In genomic region chr10:93435621-93436385, GRCh38 we compare ENCODE assay signal across 8 cellular contexts. TPM values are rescaled to one million over a fixed set of nuclear protein-coding genes. Genes with fewer than 3 reads are reported as not detected.
DNase-seq lines count a peak whose midpoint lies in the region; ATAC-seq and TF ChIP-seq lines count a peak whose summit lies in the region.

No MANE protein-coding gene starts in this region.

- peaks cover 0 to 87% (median 86%) of the 10 kb centered on the region in 4 donors for H3K4me1 ChIP-seq in sigmoid colon

- no peak overlapping the region for H3K4me3 ChIP-seq in sigmoid colon

- WGBS in sigmoid colon, 2 donors, result 54 to 64% methylated on average over 5 of the region's 5 CpGs

- TF ChIP-seq CTCF in RWPE1 (conservative IDR thresholded peaks at IDR 0.05; ENCODE audit: low read depth) (no peak), sigmoid colon (IDR thresholded peaks at IDR 0.05) (no peak)

- H3K27ac ChIP-seq in RWPE1, result peak overlapping the region; percentile 75
- peak overlapping the region; percentile 98 to 100 (median 100) for H3K27ac ChIP-seq in sigmoid colon

- CTCF ChIA-PET in RWPE1 (lab: Yijun Ruan, JAX), result interaction anchor here (0.6 to 2.1 kb wide), 3 partner anchors 47 to 67 kb away, joined by 3 to 9 read pairs (median 4); partner anchors contain the start of gene MYOF

- peak in 2 of 4 donors; percentile 53 to 88 for TF ChIP-seq EP300 in sigmoid colon (IDR thresholded peaks at IDR 0.05)

- TF ChIP-seq POLR2A in sigmoid colon (IDR thresholded peaks at IDR 0.05), result no peak

- no peaks in the 10 kb centered on the region for H3K36me3 ChIP-seq in sigmoid colon

- POLR2A ChIA-PET in RWPE1 (lab: Yijun Ruan, JAX; ENCODE audit: low non-redundant PET), result interaction anchor here (0.6 kb wide), 1 partner anchor 13 kb away, joined by 5 read pairs; no protein-coding TSS in a partner anchor

- intact Hi-C loops in sigmoid colon (cut with DNase I), result loop anchor here (2.0 kb wide), 1 partner anchor 45 kb away; no protein-coding TSS in a partner anchor

- H3K9me3 ChIP-seq in sigmoid colon, result no peaks in the 10 kb centered on the region

- DNase-seq in H4 (ENCODE audit: low spot score), result peak; percentile 72
- no peak for DNase-seq in RWPE1 (ENCODE audit: low spot score)
- DNase-seq in fibroblast of the conjunctiva (ENCODE audit: low read depth), result peak; percentile 72
- peak; percentile 61 for DNase-seq in sigmoid colon
- no peak for DNase-seq in GM19238 (ENCODE audit: insufficient read length, low spot score)
- no peak for DNase-seq in stimulated activated CD4-positive, alpha-beta T cell treated with anti-CD3 and anti-CD28 coated beads, Interleukin-4, amount 100 ng/mL, for 4 hours
- DNase-seq in NCI-H2107 (lab: John Stamatoyannopoulos, UW), result no peak

- H3K27me3 ChIP-seq in sigmoid colon, result no peaks in the 10 kb centered on the region

- no peak for ATAC-seq in HG03571 (IDR thresholded peaks at IDR 0.05; ENCODE audit: unreplicated experiment)

RNA-seq across cellular contexts. Expression of gene MYOF, which starts 46.3 kb away (rescaled TPM):
- total RNA-seq in H4 (2014; rRNA removed; shearing (Covaris generic)), result 30.2 and 31.1 TPM in 2 replicates
- 10 to 100 TPM; 33.6 to 83.4 (median 70.2) TPM for total RNA-seq in sigmoid colon
- polyA plus RNA-seq in sigmoid colon, result 10 to 100 TPM; 12.6 to 36.3 (median 18.5) TPM

Comparison
In these comparisons a context has a peak if more than half of its experiments do, and no peak if none do; other contexts are left out.
1. DNase-seq: peak in H4 (single experiment), fibroblast of the conjunctiva (single experiment) and sigmoid colon (single experiment); none in RWPE1 (single experiment), GM19238 (single experiment), stimulated activated CD4-positive, alpha-beta T cell treated with anti-CD3 and anti-CD28 coated beads, Interleukin-4, amount 100 ng/mL, for 4 hours (0 of 2) and NCI-H2107 (single experiment).